Comparison of ENCODE assay signal across 23 cellular contexts in genomic region chr7:152115021-152115718, GRCh38.
"Had no signal": no experiment of that assay in that cellular context is flagged by ENCODE, and none has a peak within 500 bp of the region (broad histone marks: within the 10 kb centered on the region; RNA-seq: fewer than 3 reads in every experiment).

No MANE protein-coding gene starts in this region.

- ATAC-seq: activated CD4-positive, alpha-beta T cell treated with anti-CD3 and anti-CD28 coated beads for 36 hours; Panc1; Right ventricle myocardium inferior; T-cell had no signal

- H3K4me3 ChIP-seq: breast epithelium, SK-N-MC had no signal

- DNase-seq: activated CD4-positive, alpha-beta memory T cell treated with anti-CD3 and anti-CD28 coated beads, Interleukin-2, amount 10 ng/mL, durations not matched to agents 7 days and 5 days; activated CD4-positive, alpha-beta T cell treated with anti-CD3 and anti-CD28 coated beads for 36 hours; activated CD4-positive, alpha-beta T cell treated with anti-CD3 and anti-CD28 coated beads, Interleukin-2, amount 50 U/mL, for 1 hour; activated CD4-positive, CD25-positive, alpha-beta regulatory T cell; aorta; caudate nucleus; KBM-7; NCI-H1048; NCI-H146; NCI-H187 treated with DMSO at 0.1 percent for 48 hours; NCI-H2171; NCI-H2227 treated with DMSO at 0.1 percent for 48 hours; NCI-H446 treated with DMSO at 0.1 percent for 48 hours; NCI-H526 treated with DMSO at 0.1 percent for 48 hours; NCI-H82; RPMI8226; T-cell had no signal

- H3K27ac Mint-ChIP-seq: activated CD4-positive, alpha-beta memory T cell treated with anti-CD3 and anti-CD28 coated beads, Interleukin-2, amount 10 ng/mL, durations not matched to agents 7 days and 5 days; activated CD4-positive, alpha-beta T cell treated with anti-CD3 and anti-CD28 coated beads for 36 hours; activated naive CD4-positive, alpha-beta T cell treated with anti-CD3 and anti-CD28 coated beads, Interleukin-2, amount 50 U/mL, for 24 hours; T-cell had no signal

- H3K9me3 ChIP-seq: breast epithelium had no signal

- H3K27me3 ChIP-seq: breast epithelium had no signal

- H3K27ac ChIP-seq: breast epithelium, SK-N-MC, VCaP had no signal

- H3K4me1 ChIP-seq: breast epithelium had no signal

- H3K9me3 Mint-ChIP-seq: activated CD4-positive, alpha-beta memory T cell treated with anti-CD3 and anti-CD28 coated beads, Interleukin-2, amount 10 ng/mL, durations not matched to agents 7 days and 5 days; activated naive CD4-positive, alpha-beta T cell treated with anti-CD3 and anti-CD28 coated beads, Interleukin-2, amount 50 U/mL, for 24 hours; T-cell had no signal

- H3K27me3 Mint-ChIP-seq: activated CD4-positive, alpha-beta memory T cell treated with anti-CD3 and anti-CD28 coated beads, Interleukin-2, amount 10 ng/mL, durations not matched to agents 7 days and 5 days; activated CD4-positive, alpha-beta T cell treated with anti-CD3 and anti-CD28 coated beads for 36 hours; activated naive CD4-positive, alpha-beta T cell treated with anti-CD3 and anti-CD28 coated beads, Interleukin-2, amount 50 U/mL, for 24 hours; T-cell had no signal

- H3K4me1 Mint-ChIP-seq: activated CD4-positive, alpha-beta memory T cell treated with anti-CD3 and anti-CD28 coated beads, Interleukin-2, amount 10 ng/mL, durations not matched to agents 7 days and 5 days; activated CD4-positive, alpha-beta T cell treated with anti-CD3 and anti-CD28 coated beads for 36 hours; activated naive CD4-positive, alpha-beta T cell treated with anti-CD3 and anti-CD28 coated beads, Interleukin-2, amount 50 U/mL, for 24 hours; T-cell had no signal

- H3K4me3 Mint-ChIP-seq: activated CD4-positive, alpha-beta memory T cell treated with anti-CD3 and anti-CD28 coated beads, Interleukin-2, amount 10 ng/mL, durations not matched to agents 7 days and 5 days; activated CD4-positive, alpha-beta T cell treated with anti-CD3 and anti-CD28 coated beads for 36 hours; activated naive CD4-positive, alpha-beta T cell treated with anti-CD3 and anti-CD28 coated beads, Interleukin-2, amount 50 U/mL, for 24 hours; T-cell had no signal
